ENCODE assay signal across 8 cellular contexts in genomic region chr20:17531537-17532025, GRCh38. TPM values are rescaled to one million over a fixed set of nuclear protein-coding genes. Genes with fewer than 3 reads are reported as not detected.
DNase-seq lines count a peak whose midpoint lies in the region; ATAC-seq and TF ChIP-seq lines count a peak whose summit lies in the region.

No MANE protein-coding gene starts in this region.

- peak overlapping the region; percentile 71 for H3K4me3 ChIP-seq in osteoblast (ENCODE audit: insufficient read depth, low read length)

- H3K36me3 Mint-ChIP-seq in Calu3 (ENCODE audit: insufficient read depth, unreplicated experiment) = peaks cover 6% of the 10 kb centered on the region
- no peaks in the 10 kb centered on the region for H3K36me3 Mint-ChIP-seq in effector memory CD8-positive, alpha-beta T cell (ENCODE audit: insufficient read depth)

- CTCF ChIA-PET in Calu3 (lab: Charles Lee) = no interaction called here

- H3K4me3 Mint-ChIP-seq in Calu3 (ENCODE audit: low read depth, unreplicated experiment) = peak overlapping the region; percentile 64
- peak overlapping the region; percentile 79 to 84 for H3K4me3 Mint-ChIP-seq in effector memory CD8-positive, alpha-beta T cell

- H3K4me1 Mint-ChIP-seq in Calu3 (ENCODE audit: low read depth, unreplicated experiment) = no peaks in the 10 kb centered on the region
- H3K4me1 Mint-ChIP-seq in effector memory CD8-positive, alpha-beta T cell (ENCODE audit: low read depth in 2 of 2) = peaks cover 7 to 19% of the 10 kb centered on the region in 2 donors

- H3K4me2 ChIP-seq in osteoblast (ENCODE audit: insufficient read depth, low read length) = peak overlapping the region; percentile 89

- no peaks in the 10 kb centered on the region for H3K9me3 Mint-ChIP-seq in Calu3 (ENCODE audit: low read depth, unreplicated experiment)
- H3K9me3 Mint-ChIP-seq in effector memory CD8-positive, alpha-beta T cell = no peaks in the 10 kb centered on the region

- no peak for ATAC-seq in effector memory CD8-positive, alpha-beta T cell (replicated peaks)
- ATAC-seq in HG03354 (IDR thresholded peaks at IDR 0.05; ENCODE audit: poor library complexity, severe bottlenecking, unreplicated experiment) = no peak

- H2AFZ ChIP-seq in osteoblast (ENCODE audit: low read length) = peak overlapping the region; percentile 97

- no peaks in the 10 kb centered on the region for H3K27me3 Mint-ChIP-seq in Calu3 (ENCODE audit: unreplicated experiment)
- H3K27me3 Mint-ChIP-seq in effector memory CD8-positive, alpha-beta T cell = peaks cover 0 to 16% of the 10 kb centered on the region in 2 donors

- no peaks in the 10 kb centered on the region for H3K9me3 ChIP-seq in osteoblast (ENCODE audit: low read depth, low read length)

- no peaks in the 10 kb centered on the region for H3K36me3 ChIP-seq in osteoblast (ENCODE audit: insufficient read depth, low read length)

- H3K27ac Mint-ChIP-seq in Calu3 (ENCODE audit: unreplicated experiment) = no peak overlapping the region
- H3K27ac Mint-ChIP-seq in effector memory CD8-positive, alpha-beta T cell = peak overlapping the region; percentile 38 to 79

- no peaks in the 10 kb centered on the region for H3K4me1 ChIP-seq in osteoblast (ENCODE audit: insufficient read depth, low read length)

- H4K20me1 ChIP-seq in osteoblast (ENCODE audit: insufficient read depth, low read length) = no peaks in the 10 kb centered on the region

- no peaks in the 10 kb centered on the region for H3K79me2 ChIP-seq in osteoblast (ENCODE audit: insufficient read depth, low read length)

- no peaks in the 10 kb centered on the region for H3K27me3 ChIP-seq in osteoblast (ENCODE audit: insufficient read depth, low read length)

- BruUV-seq in Calu3 (replicated peaks; lab: Mats Ljungman, UMichigan) = TSS peak; percentile 65

- intact Hi-C loops in Calu3 (cut with micrococcal nuclease; ENCODE audit: unreplicated experiment) = no loop called here

- no peak for TF ChIP-seq CTCF in Calu3 (IDR thresholded peaks at IDR 0.05; ENCODE audit: unreplicated experiment)
- TF ChIP-seq CTCF in osteoblast (IDR thresholded peaks at IDR 0.05; ENCODE audit: extremely low read depth, low read depth, low read length) = no peak

- peak overlapping the region; percentile 41 for H3K27ac ChIP-seq in osteoblast (ENCODE audit: low read depth, low read length)

- DNase-seq in Calu3 = no peak
- DNase-seq in NCI-H774 (lab: John Stamatoyannopoulos, UW) = peak; percentile 11
- no peak for DNase-seq in effector memory CD8-positive, alpha-beta T cell
- DNase-seq in osteoblast (ENCODE audit: insufficient read length, low spot score, missing footprints) = no peak
- DNase-seq in cerebellar nuclear complex (lab: John Stamatoyannopoulos, UW) = no peak
- DNase-seq in NOMO-1 (lab: John Stamatoyannopoulos, UW; ENCODE audit: unreplicated experiment in 2 of 2) = no peak
- no peak for DNase-seq in stimulated activated naive CD4-positive, alpha-beta T cell (lab: John Stamatoyannopoulos, UW)

RNA-seq across cellular contexts. Expression of gene BFSP1, which starts 0.4 kb away (rescaled TPM):
- 0.81 and 0.94 TPM in 2 replicates for total RNA-seq in Calu3 (2022)
- 1.8 and 2.9 TPM in 2 replicates for total RNA-seq in osteoblast

RNA-seq across cellular contexts. Expression of gene DSTN, which starts 38.3 kb away (rescaled TPM):
- 90.0 and 110 TPM in 2 replicates for total RNA-seq in Calu3 (2022)
- total RNA-seq in osteoblast = 627 and 634 TPM in 2 replicates
